ENCODE assay signal across 18 cellular contexts in genomic region chr2:13968811-13969210, GRCh38.
"Had no signal": no experiment of that assay in that cellular context is flagged by ENCODE, and none has a peak within 500 bp of the region (broad histone marks: within the 10 kb centered on the region; RNA-seq: fewer than 3 reads in every experiment).

No MANE protein-coding gene starts in this region.

- H3K4me3 ChIP-seq: left ventricle myocardium inferior, mucosa of descending colon had no signal

- H3K9me3 Mint-ChIP-seq: activated CD4-positive, alpha-beta T cell treated with anti-CD3 and anti-CD28 coated beads, Interleukin-2, amount 10 ng/mL, durations not matched to agents 24 days and 14 days had no signal

- H3K27ac ChIP-seq: foreskin keratinocyte, left ventricle myocardium inferior, neutrophil, parathyroid adenoma had no signal

- H2AFZ ChIP-seq: parathyroid adenoma had no signal

- H3K27me3 ChIP-seq: foreskin keratinocyte, neutrophil had no signal

- H3K79me2 ChIP-seq: parathyroid adenoma had no signal

- H3K36me3 ChIP-seq: left ventricle myocardium inferior, neutrophil had no signal

- DNase-seq: activated B cell treated with CpG ODN at 0.5 μM for 24 hours; activated CD4-positive, alpha-beta T cell treated with anti-CD3 and anti-CD28 coated beads, Interleukin-2, amount 10 ng/mL, durations not matched to agents 24 days and 14 days; activated naive CD4-positive, alpha-beta T cell; activated naive CD8-positive, alpha-beta T cell treated with anti-CD3 and anti-CD28 coated beads, Interleukin-2, amount 10 ng/mL, durations not matched to agents 7 days and 5 days; anterior cingulate cortex; cerebellar nuclear complex; effector memory CD4-positive, alpha-beta T cell; foreskin keratinocyte; glutamatergic neuron; hypothalamus; left ventricle myocardium inferior; mucosa of descending colon; naive thymus-derived CD4-positive, alpha-beta T cell; stimulated activated CD4-positive, alpha-beta T cell treated with anti-CD3 and anti-CD28 coated beads, Interleukin-12 subunit alpha, Interleukin-12 subunit beta, amount 100 ng/mL, for 4 hours; stimulated activated CD4-positive, alpha-beta T cell treated with anti-CD3 and anti-CD28 coated beads, Interleukin-2, amount 100 ng/mL, for 24 hours had no signal

- H3K9ac ChIP-seq: parathyroid adenoma had no signal

- H3K27me3 Mint-ChIP-seq: activated B cell treated with CpG ODN at 0.5 μM for 24 hours; activated CD4-positive, alpha-beta T cell treated with anti-CD3 and anti-CD28 coated beads, Interleukin-2, amount 10 ng/mL, durations not matched to agents 24 days and 14 days; activated naive CD8-positive, alpha-beta T cell treated with anti-CD3 and anti-CD28 coated beads, Interleukin-2, amount 10 ng/mL, durations not matched to agents 7 days and 5 days; dendritic cell treated with granulocyte-macrophage colony-stimulating factor and Interleukin-4, amounts not matched to agents 40 ng/mL and 50 ng/mL, for 4 days; naive thymus-derived CD4-positive, alpha-beta T cell had no signal

- H3K36me3 Mint-ChIP-seq: activated naive CD8-positive, alpha-beta T cell treated with anti-CD3 and anti-CD28 coated beads, Interleukin-2, amount 10 ng/mL, durations not matched to agents 7 days and 5 days; naive thymus-derived CD4-positive, alpha-beta T cell had no signal

- H3K4me1 Mint-ChIP-seq: activated B cell treated with CpG ODN at 0.5 μM for 24 hours; activated CD4-positive, alpha-beta T cell treated with anti-CD3 and anti-CD28 coated beads, Interleukin-2, amount 10 ng/mL, durations not matched to agents 24 days and 14 days; activated naive CD8-positive, alpha-beta T cell treated with anti-CD3 and anti-CD28 coated beads, Interleukin-2, amount 10 ng/mL, durations not matched to agents 7 days and 5 days; naive thymus-derived CD4-positive, alpha-beta T cell had no signal

- H3K27ac Mint-ChIP-seq: activated B cell treated with CpG ODN at 0.5 μM for 24 hours; activated CD4-positive, alpha-beta T cell treated with anti-CD3 and anti-CD28 coated beads, Interleukin-2, amount 10 ng/mL, durations not matched to agents 24 days and 14 days; activated naive CD8-positive, alpha-beta T cell treated with anti-CD3 and anti-CD28 coated beads, Interleukin-2, amount 10 ng/mL, durations not matched to agents 7 days and 5 days; dendritic cell treated with granulocyte-macrophage colony-stimulating factor and Interleukin-4, amounts not matched to agents 40 ng/mL and 50 ng/mL, for 4 days; naive thymus-derived CD4-positive, alpha-beta T cell had no signal

- H3K9me3 ChIP-seq: left ventricle myocardium inferior, mucosa of descending colon, neutrophil had no signal

- ATAC-seq: foreskin keratinocyte; mucosa of descending colon; naive thymus-derived CD4-positive, alpha-beta T cell had no signal

- H3K4me3 Mint-ChIP-seq: activated B cell treated with CpG ODN at 0.5 μM for 24 hours; activated CD4-positive, alpha-beta T cell treated with anti-CD3 and anti-CD28 coated beads, Interleukin-2, amount 10 ng/mL, durations not matched to agents 24 days and 14 days; activated naive CD8-positive, alpha-beta T cell treated with anti-CD3 and anti-CD28 coated beads, Interleukin-2, amount 10 ng/mL, durations not matched to agents 7 days and 5 days; dendritic cell treated with granulocyte-macrophage colony-stimulating factor and Interleukin-4, amounts not matched to agents 40 ng/mL and 50 ng/mL, for 4 days; naive thymus-derived CD4-positive, alpha-beta T cell had no signal

- H3K4me1 ChIP-seq: foreskin keratinocyte, left ventricle myocardium inferior, parathyroid adenoma had no signal
